Comparison of ENCODE assay signal across 14 cellular contexts in genomic region chr1:31510853-31511789, GRCh38.
A peak's percentile ranks its signal among the peaks of the same experiment; 100 is the strongest.
DNase-seq lines count a peak whose midpoint lies in the region; ATAC-seq, FAIRE-seq and TF ChIP-seq lines count a peak whose summit lies in the region.
"Had no signal": no experiment of that assay in that cellular context is flagged by ENCODE, and none has a peak within 500 bp of the region (broad histone marks: within the 10 kb centered on the region; RNA-seq: fewer than 3 reads in every experiment).

No MANE protein-coding gene starts in this region.

- no peaks in the 10 kb centered on the region for H3K36me3 Mint-ChIP-seq in effector memory CD8-positive, alpha-beta T cell (ENCODE audit: insufficient read depth)

- ATAC-seq in foreskin keratinocyte (peak; percentile 48), HG03469 (IDR thresholded peaks at IDR 0.05; ENCODE audit: unreplicated experiment) (no peak)
- no peak for ATAC-seq in effector memory CD8-positive, alpha-beta T cell (replicated peaks)

- peak overlapping the region; percentile 3 for H2AFZ ChIP-seq in parathyroid adenoma

- H3K27ac ChIP-seq in foreskin keratinocyte, result no peak overlapping the region
- no peak overlapping the region for H3K27ac ChIP-seq in parathyroid adenoma

- no peaks in the 10 kb centered on the region for H3K36me3 ChIP-seq in parathyroid adenoma (ENCODE audit: control insufficient read depth, insufficient read depth, low read length)

- no peak overlapping the region for H3K9ac ChIP-seq in parathyroid adenoma
- H3K9ac ChIP-seq: SK-N-SH had no signal

- no peak overlapping the region for H3K4me3 Mint-ChIP-seq in effector memory CD8-positive, alpha-beta T cell

- peaks cover 21 to 44% of the 10 kb centered on the region in 2 donors for H3K27me3 Mint-ChIP-seq in effector memory CD8-positive, alpha-beta T cell

- no peak overlapping the region for H3K27ac Mint-ChIP-seq in effector memory CD8-positive, alpha-beta T cell

- H3K9me3 Mint-ChIP-seq in effector memory CD8-positive, alpha-beta T cell, result no peaks in the 10 kb centered on the region

- peak overlapping the region; percentile 26 for H3K4me2 ChIP-seq in parathyroid adenoma (ENCODE audit: low read length)
- H3K4me2 ChIP-seq: SK-N-SH had no signal

- no peak overlapping the region for H3K4me3 ChIP-seq in parathyroid adenoma (ENCODE audit: low read depth, low read length)

- H3K79me2 ChIP-seq in parathyroid adenoma, result no peaks in the 10 kb centered on the region

- no peak for DNase-seq in GM19239 (ENCODE audit: insufficient read length, low spot score)
- peak; percentile 80 for DNase-seq in NCI-H2171 treated with DMSO at 0.1 percent for 48 hours (lab: John Stamatoyannopoulos, UW)
- DNase-seq in foreskin keratinocyte, result peak in 1 of 2 donors; percentile 45
- DNase-seq in effector memory CD8-positive, alpha-beta T cell, result no peak
- DNase-seq in NCI-H2029 (lab: John Stamatoyannopoulos, UW), result no peak
- no peak for DNase-seq in ecto neural progenitor cell (ENCODE audit: low spot score)
- DNase-seq: activated naive CD4-positive, alpha-beta T cell treated with anti-CD3 and anti-CD28 coated beads, Interleukin-2, amount 50 U/mL, for 16 hours; C1 segment of cervical spinal cord; NCI-H446; SK-N-SH had no signal

- no peaks in the 10 kb centered on the region for H3K27me3 ChIP-seq in foreskin keratinocyte
- no peaks in the 10 kb centered on the region for H3K27me3 ChIP-seq in parathyroid adenoma (ENCODE audit: control insufficient read depth, insufficient read depth, low read length)

- H3K9me3 ChIP-seq in parathyroid adenoma (ENCODE audit: control insufficient read depth, low read length), result no peaks in the 10 kb centered on the region
- H3K9me3 ChIP-seq: SK-N-SH had no signal

- FAIRE-seq in GM19239 (lab: Jason Lieb, UNC), result peak; percentile 8
- FAIRE-seq: endometrium, GM12892 had no signal

- TF ChIP-seq CTCF in foreskin keratinocyte (conservative IDR thresholded peaks at IDR 0.05) (no peak), parathyroid adenoma (IDR thresholded peaks at IDR 0.05) (no peak)

- peaks cover 1 to 4% of the 10 kb centered on the region in 2 donors for H3K4me1 Mint-ChIP-seq in effector memory CD8-positive, alpha-beta T cell (ENCODE audit: low read depth in 2 of 2)

- no peaks in the 10 kb centered on the region for H3K4me1 ChIP-seq in foreskin keratinocyte
- H3K4me1 ChIP-seq in parathyroid adenoma, result peaks cover 10% of the 10 kb centered on the region
